In the genomic region with DNA sequence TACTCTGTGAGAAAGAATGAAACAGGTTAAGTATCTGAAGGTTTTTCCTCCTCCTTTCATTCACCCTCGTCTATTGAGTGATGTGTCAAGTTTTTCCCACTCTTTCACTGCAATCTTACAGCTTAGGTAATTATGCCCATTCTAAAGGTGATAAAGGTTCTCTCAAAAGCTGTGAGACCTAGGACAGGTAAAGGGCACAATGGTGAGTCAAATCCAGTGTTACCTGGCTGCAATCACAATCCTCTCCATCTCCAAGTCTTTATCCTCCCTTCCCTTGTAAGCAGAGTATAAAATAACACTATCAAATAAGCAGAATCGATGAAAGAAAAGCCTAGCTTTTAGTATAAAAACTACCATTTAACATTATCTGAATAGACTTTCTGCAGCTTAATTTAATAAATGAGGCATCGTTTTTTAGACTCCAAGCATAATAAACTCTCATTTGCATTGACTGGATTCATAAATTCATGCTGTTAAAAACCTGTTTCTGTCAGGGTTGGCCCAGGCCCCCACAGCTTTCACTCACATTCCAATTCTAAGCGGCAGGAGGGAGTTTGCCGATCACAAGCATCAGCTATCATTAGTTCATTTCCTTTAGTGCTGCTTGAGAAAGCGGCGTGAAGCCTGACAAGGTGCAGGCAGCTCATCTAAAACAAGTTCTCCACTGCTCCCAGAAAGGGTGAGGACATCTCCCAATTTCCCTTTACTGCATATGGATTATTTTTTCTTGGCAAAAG, we compare ENCODE assay signal across 19 cellular contexts.
DNase-seq lines count a peak whose midpoint lies in the region; TF ChIP-seq lines count a peak whose summit lies in the region.
"Had no signal": no experiment of that assay in that cellular context is flagged by ENCODE, and none has a peak within 500 bp of the region (broad histone marks: within the 10 kb centered on the region; RNA-seq: fewer than 3 reads in every experiment).

No MANE protein-coding gene starts in this region.

- H3K4me1 ChIP-seq in iPS-20b (ENCODE audit: insufficient read depth, low read length) = peaks cover 24% of the 10 kb centered on the region
- H3K4me1 ChIP-seq: SJSA1 had no signal

- H3K36me3 ChIP-seq in H7 (replicated peaks; ENCODE audit: control insufficient read depth, insufficient read depth, low read length) (no peaks in the 10 kb centered on the region), iPS-20b (ENCODE audit: insufficient read depth, low read depth, low read length) (no peaks in the 10 kb centered on the region)
- H3K36me3 ChIP-seq: SJSA1 had no signal

- TF ChIP-seq CTCF in osteocyte (IDR thresholded peaks at IDR 0.05) (no peak), CD14-positive monocyte (IDR thresholded peaks at IDR 0.05) (no peak)

- H3K36me3 Mint-ChIP-seq in osteocyte (ENCODE audit: unreplicated experiment) (peaks cover 3% of the 10 kb centered on the region), CD14-positive monocyte (no peaks in the 10 kb centered on the region)

- peaks cover 13% of the 10 kb centered on the region for H3K4me1 Mint-ChIP-seq in osteocyte (ENCODE audit: unreplicated experiment)
- no peaks in the 10 kb centered on the region for H3K4me1 Mint-ChIP-seq in CD14-positive monocyte
- H3K4me1 Mint-ChIP-seq: B cell had no signal

- DNase-seq in H7 = peak; percentile 12
- DNase-seq in astrocyte of the hippocampus (ENCODE audit: low read depth, low spot score) = peak; percentile 4
- DNase-seq in osteocyte (ENCODE audit: extremely low spot score, unreplicated experiment) = no peak
- no peak for DNase-seq in stimulated activated CD4-positive, alpha-beta T cell treated with anti-CD3 and anti-CD28 coated beads, Interleukin-2, amount 100 ng/mL, for 24 hours
- no peak for DNase-seq in CD14-positive monocyte (ENCODE audit: low spot score)
- DNase-seq in NCI-H774 (lab: John Stamatoyannopoulos, UW) = no peak
- no peak for DNase-seq in ureter (ENCODE audit: low spot score)
- DNase-seq: GF-D8, HCEC 1CT, KG1, NCI-H1105, NCI-H146, NCI-H2029 treated with DMSO at 0.1 percent for 48 hours, NCI-H2171, NCI-H345, NCI-H524 treated with DMSO at 0.1 percent for 48 hours had no signal

- intact Hi-C loops in CD14-positive monocyte (cut with micrococcal nuclease) = no loop called here

- H3K9me3 ChIP-seq in iPS-20b (ENCODE audit: insufficient read depth, low read depth, low read length) = 0 out of 2 replicates have a peak, but pooled peaks cover 3% of the 10 kb centered on the region

- H3K4me3 ChIP-seq in H7 (ENCODE audit: insufficient read depth, low read depth, low read length) (no peak overlapping the region), iPS-20b (ENCODE audit: low read length) (peak overlapping the region; percentile 2; the same call in 1 of the 2 replicates)
- H3K4me3 ChIP-seq: SJSA1 had no signal

- H3K27me3 Mint-ChIP-seq in osteocyte (ENCODE audit: unreplicated experiment) = no peaks in the 10 kb centered on the region
- H3K27me3 Mint-ChIP-seq in CD14-positive monocyte (ENCODE audit: low read depth in 3 of 3) = peaks cover 0 to 1% (median 0%) of the 10 kb centered on the region in 3 donors
- H3K27me3 Mint-ChIP-seq: B cell had no signal

- peak overlapping the region; percentile 65 for H3K27ac Mint-ChIP-seq in osteocyte (ENCODE audit: unreplicated experiment)
- H3K27ac Mint-ChIP-seq in CD14-positive monocyte = no peak overlapping the region
- H3K27ac Mint-ChIP-seq: B cell had no signal

- H3K27ac ChIP-seq in iPS-20b (ENCODE audit: low read length) = no peak overlapping the region
- H3K27ac ChIP-seq: SJSA1 had no signal

- H3K9ac ChIP-seq in iPS-20b (ENCODE audit: low read depth, low read length) = no peak overlapping the region

- H3K27me3 ChIP-seq in H7 (ENCODE audit: control insufficient read depth, insufficient read depth, low read length) (no peaks in the 10 kb centered on the region), iPS-20b (ENCODE audit: insufficient read depth, low read length) (no peaks in the 10 kb centered on the region)
- H3K27me3 ChIP-seq: SJSA1 had no signal

- peak overlapping the region; percentile 44 for H3K4me3 Mint-ChIP-seq in osteocyte (ENCODE audit: unreplicated experiment)
- no peak overlapping the region for H3K4me3 Mint-ChIP-seq in CD14-positive monocyte
- H3K4me3 Mint-ChIP-seq: B cell had no signal

- H3K9me3 Mint-ChIP-seq in osteocyte (ENCODE audit: unreplicated experiment) (peaks cover 3% of the 10 kb centered on the region), CD14-positive monocyte (peaks cover 2 to 8% (median 3%) of the 10 kb centered on the region in 7 donors)

Comparison
In these comparisons a context has a peak if more than half of its experiments do, and no peak if none do; other contexts are left out.
1. DNase-seq: peak in H7 (single experiment) and astrocyte of the hippocampus (single experiment); none in osteocyte (single experiment), stimulated activated CD4-positive, alpha-beta T cell treated with anti-CD3 and anti-CD28 coated beads, Interleukin-2, amount 100 ng/mL, for 24 hours (0 of 2), CD14-positive monocyte (single experiment), NCI-H774 (single experiment) and ureter (single experiment).